21 cellular contexts compared by ENCODE assay signal in the genomic region with DNA sequence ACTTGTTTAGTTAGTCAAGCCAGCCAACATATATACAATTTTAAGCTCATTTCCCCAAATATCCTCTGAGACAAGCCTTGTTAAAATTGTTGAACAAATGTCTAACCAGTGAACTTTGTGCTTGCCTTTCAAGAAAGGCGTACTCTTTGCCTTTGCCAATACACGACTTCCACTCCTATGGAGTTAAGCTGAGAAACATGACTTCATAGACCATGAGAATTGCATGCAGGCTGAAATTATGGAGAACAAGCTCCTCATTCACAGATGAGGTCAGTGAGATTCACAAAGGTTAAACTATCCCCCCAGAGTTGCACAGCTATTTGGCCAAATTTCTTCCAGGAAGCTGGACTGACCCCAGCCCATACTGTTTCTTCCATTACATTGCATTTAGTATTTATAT.
A peak's percentile ranks its signal among the peaks of the same experiment; 100 is the strongest.
DNase-seq lines count a peak whose midpoint lies in the region; ATAC-seq and TF ChIP-seq lines count a peak whose summit lies in the region.
"Had no signal": no experiment of that assay in that cellular context is flagged by ENCODE, and none has a peak within 500 bp of the region (broad histone marks: within the 10 kb centered on the region; RNA-seq: fewer than 3 reads in every experiment).

No MANE protein-coding gene starts in this region.

- H3K4me2 ChIP-seq in OCI-LY3 (ENCODE audit: low read length), result peak overlapping the region; percentile 38; the same call in 1 of the 2 replicates
- H3K4me2 ChIP-seq: GM23338 had no signal

- H3K36me3 ChIP-seq in OCI-LY3 (replicated peaks; ENCODE audit: low read depth, low read length) (no peaks in the 10 kb centered on the region), neutrophil (no peaks in the 10 kb centered on the region)
- H3K36me3 ChIP-seq: BE2C, SJSA1 had no signal

- H3K27ac ChIP-seq in OCI-LY3 (ENCODE audit: low read length), result no peak overlapping the region
- H3K27ac ChIP-seq in neutrophil, result peak overlapping the region; percentile 94
- H3K27ac ChIP-seq: SJSA1 had no signal

- no peak overlapping the region for H3K27ac Mint-ChIP-seq in stimulated activated memory B cell treated with anti-CD40 and anti-IgM and Interleukin-4, amounts not matched to agents 10 μg/mL and 1 μg/mL and 100 μg/mL, for 72 hours
- H3K27ac Mint-ChIP-seq: CD8-positive, alpha-beta memory T cell; GM23338 had no signal

- no peak overlapping the region for H3K4me3 Mint-ChIP-seq in stimulated activated memory B cell treated with anti-CD40 and anti-IgM and Interleukin-4, amounts not matched to agents 10 μg/mL and 1 μg/mL and 100 μg/mL, for 72 hours
- H3K4me3 Mint-ChIP-seq: CD8-positive, alpha-beta memory T cell; GM23338 had no signal

- H3K9me3 ChIP-seq in OCI-LY3 (ENCODE audit: insufficient read depth, low read length) (no peaks in the 10 kb centered on the region), neutrophil (no peaks in the 10 kb centered on the region)
- H3K9me3 ChIP-seq: BE2C, SJSA1 had no signal

- no peaks in the 10 kb centered on the region for H3K27me3 ChIP-seq in OCI-LY3 (ENCODE audit: low read depth, low read length)
- H3K27me3 ChIP-seq in neutrophil, result no peaks in the 10 kb centered on the region
- H3K27me3 ChIP-seq: BE2C, SJSA1 had no signal

- DNase-seq in CD1c-positive myeloid dendritic cell (ENCODE audit: extremely low spot score) (peak; percentile 57), foreskin melanocyte (peak; percentile 53)
- no peak for DNase-seq in activated T-cell treated with anti-CD3 and anti-CD28 coated beads, Interleukin-2, amount 50 U/mL, for 1 hour
- DNase-seq: BE2C; CD8-positive, alpha-beta memory T cell; DMS53; EL; HCEC 1CT; NCI-H146; NCI-H2029 treated with DMSO at 0.1 percent for 48 hours; NCI-H446 treated with DMSO at 0.1 percent for 48 hours; NCI-H748 treated with DMSO at 0.1 percent for 48 hours; SW 1271 had no signal

- peaks cover 6% of the 10 kb centered on the region for H3K9me3 Mint-ChIP-seq in stimulated activated memory B cell treated with anti-CD40 and anti-IgM and Interleukin-4, amounts not matched to agents 10 μg/mL and 1 μg/mL and 100 μg/mL, for 72 hours

- no peaks in the 10 kb centered on the region for H3K4me1 Mint-ChIP-seq in stimulated activated memory B cell treated with anti-CD40 and anti-IgM and Interleukin-4, amounts not matched to agents 10 μg/mL and 1 μg/mL and 100 μg/mL, for 72 hours
- H3K4me1 Mint-ChIP-seq: CD8-positive, alpha-beta memory T cell; GM23338 had no signal

- no peak overlapping the region for H3K9ac ChIP-seq in OCI-LY3 (ENCODE audit: low read length)

- no peaks in the 10 kb centered on the region for H4K20me1 ChIP-seq in OCI-LY3 (ENCODE audit: insufficient read depth, low read length)

- H3K27me3 Mint-ChIP-seq in stimulated activated memory B cell treated with anti-CD40 and anti-IgM and Interleukin-4, amounts not matched to agents 10 μg/mL and 1 μg/mL and 100 μg/mL, for 72 hours, result no peaks in the 10 kb centered on the region
- H3K27me3 Mint-ChIP-seq: CD8-positive, alpha-beta memory T cell had no signal

- TF ChIP-seq CTCF in OCI-LY3 (IDR thresholded peaks at IDR 0.05; ENCODE audit: low read depth, low read length) (no peak), neutrophil (IDR thresholded peaks at IDR 0.05) (no peak)

- no peak for ATAC-seq in stimulated activated memory B cell treated with anti-CD40 and anti-IgM and Interleukin-4, amounts not matched to agents 10 μg/mL and 1 μg/mL and 100 μg/mL, for 72 hours
- no peak for ATAC-seq in GM18498 (IDR thresholded peaks at IDR 0.05; ENCODE audit: unreplicated experiment)
- ATAC-seq: GM12878, GM23338, K562 had no signal

- no peaks in the 10 kb centered on the region for H3K79me2 ChIP-seq in OCI-LY3 (ENCODE audit: low read length)

- no peak overlapping the region for H2AFZ ChIP-seq in OCI-LY3 (ENCODE audit: low read depth, low read length)
- H2AFZ ChIP-seq: GM23338 had no signal

- no peaks in the 10 kb centered on the region for H3K36me3 Mint-ChIP-seq in stimulated activated memory B cell treated with anti-CD40 and anti-IgM and Interleukin-4, amounts not matched to agents 10 μg/mL and 1 μg/mL and 100 μg/mL, for 72 hours
- H3K36me3 Mint-ChIP-seq: CD8-positive, alpha-beta memory T cell had no signal

- H3K4me1 ChIP-seq in OCI-LY3 (ENCODE audit: low read length), result peaks cover 20% of the 10 kb centered on the region
- H3K4me1 ChIP-seq in neutrophil (ENCODE audit: control insufficient read depth in 1 of 2, insufficient read depth in 1 of 2, low read depth in 1 of 2, low read length in 1 of 2), result peaks cover 33 to 36% of the 10 kb centered on the region in 2 experiments
- H3K4me1 ChIP-seq: BE2C had no signal

- no peak overlapping the region for H3K4me3 ChIP-seq in OCI-LY3 (ENCODE audit: low read length)
- peak overlapping the region in 1 of 2 experiments; percentile 39 for H3K4me3 ChIP-seq in neutrophil (ENCODE audit: low read depth in 1 of 2, low read length in 1 of 2)
- H3K4me3 ChIP-seq: GM12878, GM23338, K562, SJSA1 had no signal
